Comparison of ENCODE assay signal across 2 cellular contexts in the genomic region with DNA sequence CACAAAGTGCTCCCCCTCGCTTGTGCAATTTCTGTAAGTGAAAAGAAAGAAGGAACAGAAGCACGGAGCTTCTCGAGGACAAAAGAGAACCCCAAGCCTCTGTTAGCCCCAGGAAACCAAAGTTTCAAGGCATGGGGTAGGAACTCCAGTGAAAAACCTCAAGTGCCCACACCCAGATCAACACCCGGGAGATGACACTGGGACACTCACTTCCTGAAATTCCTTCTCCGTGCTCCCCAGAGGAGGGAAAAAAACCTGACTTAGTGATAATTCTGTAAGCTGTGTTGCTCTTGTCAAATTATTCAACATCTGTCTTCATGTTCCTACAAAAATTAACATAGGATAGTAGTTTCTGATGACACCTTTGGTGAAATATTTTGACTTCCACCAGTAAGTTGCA.
TF ChIP-seq lines count a peak whose summit lies in the region.

No MANE protein-coding gene starts in this region.

TF ChIP-seq in HCT116, 20 proteins besides CTCF, POLR2A, EP300 and RAD21:
- TF ChIP-seq POLR2AphosphoS5 (IDR thresholded peaks at IDR 0.05; ENCODE audit: low read depth, low read length) (no peak), SP1 (IDR thresholded peaks at IDR 0.05; ENCODE audit: low read depth) (no peak), TCF7L2 (IDR thresholded peaks at IDR 0.05; ENCODE audit: borderline replicate concordance, extremely low read depth, insufficient read depth, insufficient read length) (no peak)

TF ChIP-seq in K562, 482 proteins besides CTCF, POLR2A, EP300 and RAD21:
- peak; percentile 88 for TF ChIP-seq ZNF263 (CRISPR knock-in tag; IDR thresholded peaks at IDR 0.05; ENCODE audit: borderline replicate concordance)
- TF ChIP-seq STAG1 (CRISPR knock-in tag; IDR thresholded peaks at IDR 0.05; ENCODE audit: borderline replicate concordance) = no peak
